ENCODE assay signal across 15 cellular contexts in the genomic region with DNA sequence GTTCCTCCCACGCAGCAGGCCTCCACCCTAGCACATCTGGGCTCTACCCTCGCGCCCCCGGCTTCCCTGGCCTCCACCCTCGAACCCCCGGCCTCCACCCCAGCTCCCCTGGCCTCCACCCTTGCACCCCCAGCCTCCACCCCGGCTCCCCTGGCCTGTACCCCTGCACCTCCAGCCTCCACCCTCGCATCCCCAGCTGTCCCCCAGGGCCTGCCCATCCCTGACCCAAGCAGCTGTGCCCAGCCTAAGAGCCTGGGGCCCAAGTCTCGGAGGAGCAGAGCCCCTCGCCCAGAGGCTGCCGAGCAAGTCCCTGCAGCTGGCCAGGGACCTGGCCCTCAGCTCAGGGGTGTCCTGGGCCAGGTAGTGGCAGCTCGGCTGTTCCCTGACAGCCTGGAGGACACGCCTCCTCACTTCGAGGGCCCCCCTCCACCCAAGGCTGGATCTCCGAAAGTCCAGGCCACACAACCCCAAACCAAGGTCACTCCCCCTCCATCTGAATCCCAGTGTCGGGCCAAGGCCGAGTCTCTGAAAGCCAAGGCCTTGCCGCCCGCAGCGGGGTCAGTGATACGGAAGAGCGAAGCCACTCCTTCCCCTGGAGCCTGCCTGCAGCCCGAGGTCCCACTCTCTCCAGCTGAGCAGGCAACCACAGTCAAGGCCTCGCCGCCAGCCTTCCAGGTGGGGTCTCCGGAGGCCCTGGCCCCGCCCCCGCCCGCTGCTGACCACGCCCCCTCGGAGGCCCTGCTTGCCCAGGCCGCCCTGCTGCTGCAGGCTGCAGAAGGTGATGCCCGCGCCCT. TPM values are rescaled to one million over a fixed set of nuclear protein-coding genes. Genes with fewer than 3 reads are reported as not detected.
DNase-seq lines count a peak whose midpoint lies in the region; ATAC-seq and TF ChIP-seq lines count a peak whose summit lies in the region.
"Had no signal": no experiment of that assay in that cellular context is flagged by ENCODE, and none has a peak within 500 bp of the region (broad histone marks: within the 10 kb centered on the region; RNA-seq: fewer than 3 reads in every experiment).

No MANE protein-coding gene starts in this region.

- in situ Hi-C loops in GM13977 (cut with MboI; ENCODE audit: low pct_unique_long_range_greater_than_20kb, low sequenced_read_pairs, unreplicated experiment), result no loop called here

- H3K4me1 Mint-ChIP-seq in WTC11, result peaks cover 13% of the 10 kb centered on the region

- POLR2A ChIA-PET in WTC11 (lab: Charles Lee), result interaction anchor here (1.1 to 1.7 kb wide), 3 partner anchors 19 to 27 kb away, joined by 4 to 6 read pairs (median 5); a partner anchor contains a TSS

- ATAC-seq in WTC11, result peak; percentile 94
- ATAC-seq in sciatic nerve, result peak; percentile 56
- ATAC-seq in HG03469 (IDR thresholded peaks at IDR 0.05; ENCODE audit: unreplicated experiment), result no peak

- TF ChIP-seq CTCF in GM13977 (IDR thresholded peaks at IDR 0.05; ENCODE audit: extremely low read depth, insufficient read depth, missing control alignments) (no peak), WTC11 (IDR thresholded peaks at IDR 0.05) (no peak)

- DNase-seq in GM13977 (ENCODE audit: low spot score), result peak; percentile 26
- peak; percentile 92 for DNase-seq in WTC11 (ENCODE audit: low spot score)
- DNase-seq in islet precursor cell, result peak; percentile 90
- DNase-seq in sciatic nerve (ENCODE audit: low spot score), result peak; percentile 58
- no peak for DNase-seq in NCI-H510A treated with DMSO at 0.1 percent for 48 hours (lab: John Stamatoyannopoulos, UW)
- DNase-seq in activated CD4-positive, alpha-beta T cell treated with anti-CD3 and anti-CD28 coated beads, Interleukin-2, amount 50 U/mL, for 48 hours, result no peak
- DNase-seq: activated naive CD4-positive, alpha-beta T cell treated with Interleukin-2 at 50 U/mL for 16 hours; cerebellar nuclear complex; erythroblast; midbrain; NCI-H1417 treated with DMSO at 0.1 percent for 48 hours; NCI-H524; stimulated activated CD4-positive, alpha-beta T cell treated with anti-CD3 and anti-CD28 coated beads, Interleukin-4, amount 100 ng/mL, for 4 hours had no signal

- no peaks in the 10 kb centered on the region for H3K9me3 Mint-ChIP-seq in WTC11

- CTCF ChIA-PET in WTC11 (lab: Charles Lee), result interaction anchor here (1.0 to 1.9 kb wide), 10 partner anchors 10 to 164 kb away, joined by 3 to 11 read pairs (median 4); a partner anchor contains a TSS

- peak overlapping the region; percentile 79 for H3K27ac Mint-ChIP-seq in WTC11
- H3K27ac Mint-ChIP-seq: CD4-positive, alpha-beta memory T cell had no signal

- H3K27me3 Mint-ChIP-seq in WTC11 (ENCODE audit: low read depth), result peaks cover 2% of the 10 kb centered on the region
- H3K27me3 Mint-ChIP-seq: CD4-positive, alpha-beta memory T cell had no signal

- H3K36me3 Mint-ChIP-seq in WTC11, result peaks cover 13% of the 10 kb centered on the region; the same call in 1 of the 2 replicates

- intact Hi-C loops in sciatic nerve (cut with DNase I), result no loop called here

- H3K4me3 Mint-ChIP-seq in WTC11, result peak overlapping the region; percentile 54
- H3K4me3 Mint-ChIP-seq: CD4-positive, alpha-beta memory T cell had no signal

TF ChIP-seq in WTC11, 78 proteins besides CTCF, POLR2A, EP300 and RAD21:
- TF ChIP-seq, protein P1, sequence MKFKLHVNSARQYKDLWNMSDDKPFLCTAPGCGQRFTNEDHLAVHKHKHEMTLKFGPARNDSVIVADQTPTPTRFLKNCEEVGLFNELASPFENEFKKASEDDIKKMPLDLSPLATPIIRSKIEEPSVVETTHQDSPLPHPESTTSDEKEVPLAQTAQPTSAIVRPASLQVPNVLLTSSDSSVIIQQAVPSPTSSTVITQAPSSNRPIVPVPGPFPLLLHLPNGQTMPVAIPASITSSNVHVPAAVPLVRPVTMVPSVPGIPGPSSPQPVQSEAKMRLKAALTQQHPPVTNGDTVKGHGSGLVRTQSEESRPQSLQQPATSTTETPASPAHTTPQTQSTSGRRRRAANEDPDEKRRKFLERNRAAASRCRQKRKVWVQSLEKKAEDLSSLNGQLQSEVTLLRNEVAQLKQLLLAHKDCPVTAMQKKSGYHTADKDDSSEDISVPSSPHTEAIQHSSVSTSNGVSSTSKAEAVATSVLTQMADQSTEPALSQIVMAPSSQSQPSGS (CRISPR knock-in tag; IDR thresholded peaks at IDR 0.05; ENCODE audit: borderline replicate concordance, low read depth), result no peak
- peak; percentile 58; the same call in 1 of the 2 replicates for TF ChIP-seq SP1 (CRISPR knock-in tag; conservative IDR thresholded peaks at IDR 0.05)
- TF ChIP-seq, protein P2, sequence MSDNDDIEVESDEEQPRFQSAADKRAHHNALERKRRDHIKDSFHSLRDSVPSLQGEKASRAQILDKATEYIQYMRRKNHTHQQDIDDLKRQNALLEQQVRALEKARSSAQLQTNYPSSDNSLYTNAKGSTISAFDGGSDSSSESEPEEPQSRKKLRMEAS (CRISPR knock-in tag; IDR thresholded peaks at IDR 0.05), result peak; percentile 46; the same call in 1 of the 2 replicates

RNA-seq across cellular contexts. Expression of a gene that starts 7.9 kb away (rescaled TPM):
- total RNA-seq in WTC11 (2021), result 36.8 to 43.9 TPM (median 39.8 TPM) in 3 replicates
- total RNA-seq in sciatic nerve, result 26.8 TPM

RNA-seq across cellular contexts. Expression of a gene that starts 9.5 kb away (rescaled TPM):
- total RNA-seq in WTC11 (2021), result 32.9 to 36.7 TPM (median 36.2 TPM) in 3 replicates
- 29.4 TPM for total RNA-seq in sciatic nerve

RNA-seq across cellular contexts. Expression of a gene that starts 10.7 kb away (rescaled TPM):
- 1.4 to 2.5 TPM (median 1.7 TPM) in 3 replicates for total RNA-seq in WTC11 (2021)
- 79.7 TPM for total RNA-seq in sciatic nerve
- total RNA-seq: CD4-positive, alpha-beta memory T cell had no signal

RNA-seq across cellular contexts. Expression of a gene that starts 19.1 kb away (rescaled TPM):
- total RNA-seq in WTC11 (2021) (4.7 to 6.4 TPM (median 5.6 TPM) in 3 replicates), sciatic nerve (12.3 TPM)

RNA-seq across cellular contexts. Expression of a gene that starts 22.0 kb away (rescaled TPM):
- total RNA-seq in WTC11 (2021), result 80.3 to 85.3 TPM (median 84.0 TPM) in 3 replicates
- 45.6 TPM for total RNA-seq in sciatic nerve

Comparison
In these comparisons a context has a peak if more than half of its experiments do, and no peak if none do; other contexts are left out.
1. DNase-seq: peak in GM13977 (single experiment), WTC11 (single experiment), islet precursor cell (single experiment) and sciatic nerve (single experiment); none in NCI-H510A treated with DMSO at 0.1 percent for 48 hours (single experiment) and activated CD4-positive, alpha-beta T cell treated with anti-CD3 and anti-CD28 coated beads, Interleukin-2, amount 50 U/mL, for 48 hours (0 of 2).
2. RNA of a gene that starts 10.7 kb away (total RNA-seq): 79.7 TPM in sciatic nerve (single experiment); 1.4 to 2.5 TPM in WTC11; every median in the first group is over 10 times any median in the second.